ENCODE assay signal across 9 cellular contexts in genomic region chr19:7748756-7749155, GRCh38. TPM values are rescaled to one million over a fixed set of nuclear protein-coding genes. Genes with fewer than 3 reads are reported as not detected.
DNase-seq lines count a peak whose midpoint lies in the region; ATAC-seq and TF ChIP-seq lines count a peak whose summit lies in the region.
"Had no signal": no experiment of that assay in that cellular context is flagged by ENCODE, and none has a peak within 500 bp of the region (broad histone marks: within the 10 kb centered on the region; RNA-seq: fewer than 3 reads in every experiment).

No MANE protein-coding gene starts in this region.

- no peak overlapping the region for H3K9ac ChIP-seq in OCI-LY1 (ENCODE audit: low read length)

- DNase-seq in fibroblast of villous mesenchyme (ENCODE audit: low read depth) (peak; percentile 6), NCI-H446 treated with DMSO at 0.1 percent for 48 hours (lab: John Stamatoyannopoulos, UW) (no peak), SHP77 (lab: John Stamatoyannopoulos, UW) (no peak), left ventricle myocardium inferior (no peak)

- no peak overlapping the region for H3K27ac ChIP-seq in 22Rv1
- H3K27ac ChIP-seq in OCI-LY1 (ENCODE audit: low read depth, low read length, poor library complexity, severe bottlenecking) = no peak overlapping the region
- no peak overlapping the region for H3K27ac ChIP-seq in left ventricle myocardium inferior (replicated peaks)

- H3K79me2 ChIP-seq in OCI-LY1 (ENCODE audit: insufficient read depth, low read length) = no peaks in the 10 kb centered on the region

- no peaks in the 10 kb centered on the region for H4K20me1 ChIP-seq in OCI-LY1 (ENCODE audit: insufficient read depth, low read length)

- H3K9me3 ChIP-seq in OCI-LY1 (ENCODE audit: low read length) (0 out of 2 replicates have a peak, but pooled peaks cover 2% of the 10 kb centered on the region), left ventricle myocardium inferior (replicated peaks) (peaks cover 5% of the 10 kb centered on the region)

- H3K4me1 ChIP-seq in OCI-LY1 (ENCODE audit: insufficient read depth, low read length, severe bottlenecking) (no peaks in the 10 kb centered on the region), left ventricle myocardium inferior (no peaks in the 10 kb centered on the region)

- no peak overlapping the region for H3K4me3 ChIP-seq in OCI-LY1 (ENCODE audit: low read depth, low read length, poor library complexity, severe bottlenecking)
- no peak overlapping the region for H3K4me3 ChIP-seq in fibroblast of villous mesenchyme (ENCODE audit: low read depth, low read length)
- H3K4me3 ChIP-seq in left ventricle myocardium inferior = no peak overlapping the region

- no peaks in the 10 kb centered on the region for H3F3A ChIP-seq in OCI-LY1 (ENCODE audit: insufficient read depth, low read length)

- no peaks in the 10 kb centered on the region for H3K9me2 ChIP-seq in OCI-LY1 (ENCODE audit: low read depth, low read length)

- intact Hi-C loops in left ventricle myocardium inferior (cut with micrococcal nuclease) = no loop called here

- H3K36me3 ChIP-seq in OCI-LY1 (ENCODE audit: insufficient read depth, low read length) = no peaks in the 10 kb centered on the region
- no peaks in the 10 kb centered on the region for H3K36me3 ChIP-seq in left ventricle myocardium inferior

- ATAC-seq in HG03442 (IDR thresholded peaks at IDR 0.05; ENCODE audit: unreplicated experiment) = no peak
- ATAC-seq: stimulated activated effector memory CD8-positive, alpha-beta T cell treated with anti-CD3 and anti-CD28 coated beads, Interleukin-12 subunit alpha, Interleukin-12 subunit beta, amount 100 ng/mL, for 72 hours had no signal

- TF ChIP-seq CTCF in 22Rv1 (IDR thresholded peaks at IDR 0.05) = peak; percentile 44
- TF ChIP-seq CTCF in GM12872 (IDR thresholded peaks at IDR 0.05; ENCODE audit: insufficient read depth, low read depth, low read length) = peak; percentile 46
- TF ChIP-seq CTCF in OCI-LY1 (IDR thresholded peaks at IDR 0.05; ENCODE audit: low read length) = peak; percentile 13; the same call in 1 of the 2 replicates
- peak; percentile 11 for TF ChIP-seq CTCF in fibroblast of villous mesenchyme (IDR thresholded peaks at IDR 0.05; ENCODE audit: insufficient read depth, low read depth, low read length)
- no peak for TF ChIP-seq CTCF in left ventricle myocardium inferior (IDR thresholded peaks at IDR 0.05; ENCODE audit: borderline replicate concordance)

- H2AFZ ChIP-seq in OCI-LY1 (ENCODE audit: low read length) = no peak overlapping the region

- H3K4me2 ChIP-seq in OCI-LY1 (ENCODE audit: low read length) = no peak overlapping the region

- no peaks in the 10 kb centered on the region for H3K27me3 ChIP-seq in OCI-LY1 (ENCODE audit: insufficient read depth, low read length)
- peaks cover 70% of the 10 kb centered on the region for H3K27me3 ChIP-seq in left ventricle myocardium inferior (ENCODE audit: low read depth)

RNA-seq across cellular contexts. Expression of gene CD209, which starts 1.4 kb away (rescaled TPM):
- total RNA-seq in fibroblast of villous mesenchyme (not detected in 2 replicates), left ventricle myocardium inferior (7.0 TPM)

RNA-seq across cellular contexts. Expression of gene CLEC4M, which starts 14.3 kb away (rescaled TPM):
- total RNA-seq in fibroblast of villous mesenchyme (under 0.01 TPM in 1 of 2 replicates, not detected in the other), left ventricle myocardium inferior (not detected)

RNA-seq across cellular contexts. Expression of gene CLEC4G, which starts 16.8 kb away (rescaled TPM):
- total RNA-seq in fibroblast of villous mesenchyme = not detected in 2 replicates
- 0.71 TPM for total RNA-seq in left ventricle myocardium inferior

RNA-seq across cellular contexts. Expression of gene FCER2, which starts 46.8 kb away (rescaled TPM):
- total RNA-seq in fibroblast of villous mesenchyme (not detected in 2 replicates), left ventricle myocardium inferior (0.30 TPM)
